Comparison of ENCODE assay signal across 33 cellular contexts in the genomic region with DNA sequence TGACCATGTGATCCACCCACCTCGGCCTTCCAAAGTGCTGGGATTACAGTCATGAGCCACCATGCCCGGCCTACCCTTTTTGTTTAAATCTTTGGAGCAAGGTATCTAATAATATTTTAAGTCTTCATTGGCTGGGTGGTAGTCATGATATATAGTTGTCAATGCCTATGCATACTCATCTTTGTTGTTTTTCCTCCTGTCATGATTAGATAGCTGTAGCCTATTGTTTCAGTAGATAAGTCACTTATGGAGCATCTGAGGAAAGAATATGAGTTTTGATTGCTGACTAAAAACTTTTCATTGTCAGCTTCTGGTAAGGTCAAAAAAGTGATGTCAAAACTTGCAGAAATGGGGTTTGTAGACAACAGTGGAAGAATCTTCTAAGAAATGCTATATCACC.
"Had no signal": no experiment of that assay in that cellular context is flagged by ENCODE, and none has a peak within 500 bp of the region (broad histone marks: within the 10 kb centered on the region; RNA-seq: fewer than 3 reads in every experiment).

No MANE protein-coding gene starts in this region.

- ATAC-seq: activated CD8-positive, alpha-beta T cell treated with anti-CD3 and anti-CD28 coated beads for 36 hours; activated T-cell treated with anti-CD3 and anti-CD28 coated beads, Interleukin-2, amount 50 U/mL, for 4 hours; body of pancreas; Panc1 had no signal

- H3K27me3 Mint-ChIP-seq: activated B cell treated with CpG ODN at 0.5 μM for 24 hours; activated CD8-positive, alpha-beta T cell treated with anti-CD3 and anti-CD28 coated beads for 36 hours; activated naive CD8-positive, alpha-beta T cell treated with anti-CD3 and anti-CD28 coated beads, Interleukin-2, amount 10 ng/mL, durations not matched to agents 7 days and 5 days had no signal

- H3K4me3 Mint-ChIP-seq: activated B cell treated with CpG ODN at 0.5 μM for 24 hours; activated CD8-positive, alpha-beta T cell treated with anti-CD3 and anti-CD28 coated beads for 36 hours; activated naive CD8-positive, alpha-beta T cell treated with anti-CD3 and anti-CD28 coated beads, Interleukin-2, amount 10 ng/mL, durations not matched to agents 7 days and 5 days; activated T-cell treated with anti-CD3 and anti-CD28 coated beads, Interleukin-2, amount 50 U/mL, for 4 hours; activated T-helper 1 cell treated with anti-CD3 and anti-CD28 coated beads, Interleukin-12 subunit alpha, Interleukin-12 subunit beta, Interleukin-2, Interleukin-4 antibody, amounts not matched to agents 30 ng/mL and 10 ng/mL and 1 ng/mL, durations not matched to agents 14 hours and 24 hours and 36 hours; T-helper 2 cell treated with Interferon-gamma antibody and Interleukin-4, amounts not matched to agents 5 μg/mL and 100 μg/mL, for 36 hours had no signal

- H3K9me3 ChIP-seq: ascending aorta, body of pancreas, MG63, SJCRH30 had no signal

- H3K27ac Mint-ChIP-seq: activated B cell treated with CpG ODN at 0.5 μM for 24 hours; activated CD8-positive, alpha-beta T cell treated with anti-CD3 and anti-CD28 coated beads for 36 hours; activated naive CD8-positive, alpha-beta T cell treated with anti-CD3 and anti-CD28 coated beads, Interleukin-2, amount 10 ng/mL, durations not matched to agents 7 days and 5 days; activated T-helper 1 cell treated with anti-CD3 and anti-CD28 coated beads, Interleukin-12 subunit alpha, Interleukin-12 subunit beta, Interleukin-2, Interleukin-4 antibody, amounts not matched to agents 30 ng/mL and 10 ng/mL and 1 ng/mL, durations not matched to agents 14 hours and 24 hours and 36 hours; T-helper 2 cell treated with Interferon-gamma antibody and Interleukin-4, amounts not matched to agents 5 μg/mL and 100 μg/mL, for 36 hours had no signal

- H3K4me3 ChIP-seq: ascending aorta, body of pancreas, breast epithelium, MG63, SJCRH30, SK-N-MC had no signal

- H3K36me3 ChIP-seq: breast epithelium, MG63, SJCRH30 had no signal

- H3K27me3 ChIP-seq: ascending aorta, body of pancreas, breast epithelium, MG63, SJCRH30 had no signal

- DNase-seq: activated B cell treated with CpG ODN at 0.5 μM for 24 hours; activated CD4-positive, alpha-beta T cell treated with anti-CD3 and anti-CD28 coated beads for 4 hours; activated CD4-positive, alpha-beta T cell treated with anti-CD3 and anti-CD28 coated beads, Interleukin-2, amount 50 U/mL, for 4 hours; activated CD4-positive, CD25-positive, alpha-beta regulatory T cell treated with anti-CD3 and anti-CD28 coated beads, Interleukin-2, amount 50 U/mL, for 72 hours; activated CD8-positive, alpha-beta T cell treated with anti-CD3 and anti-CD28 coated beads for 36 hours; activated effector memory CD4-positive, alpha-beta T cell treated with Interleukin-2 at 50 U/mL for 16 hours; activated naive CD4-positive, alpha-beta T cell treated with anti-CD3 and anti-CD28 coated beads, Interleukin-2, amount 50 U/mL, for 16 hours; activated naive CD8-positive, alpha-beta T cell treated with anti-CD3 and anti-CD28 coated beads, Interleukin-2, amount 10 ng/mL, durations not matched to agents 7 days and 5 days; activated T-cell treated with anti-CD3 and anti-CD28 coated beads, Interleukin-2, amount 50 U/mL, for 4 hours; amygdala; body of pancreas; cerebellar nuclear complex; Kasumi-1; KG1; MG63; NCI-H1048; NCI-H1105 treated with DMSO at 0.1 percent for 48 hours; NCI-H1436; NCI-H1694; NCI-H1930; NCI-H2081 treated with DMSO at 0.1 percent for 48 hours; NCI-H226; NCI-H524 treated with DMSO at 0.1 percent for 48 hours; SHP77; SJCRH30 had no signal

- FAIRE-seq: TTC549 had no signal

- H3K4me1 ChIP-seq: body of pancreas, breast epithelium, SJCRH30 had no signal

- H3K27ac ChIP-seq: ascending aorta, body of pancreas, breast epithelium, SJCRH30, SK-N-MC, VCaP had no signal

- H3K9me3 Mint-ChIP-seq: activated B cell treated with CpG ODN at 0.5 μM for 24 hours had no signal
